20 cellular contexts compared by ENCODE assay signal in genomic region chr2:89767581-89768435, GRCh38.
A peak's percentile ranks its signal among the peaks of the same experiment; 100 is the strongest.
DNase-seq lines count a peak whose midpoint lies in the region; ATAC-seq, FAIRE-seq and TF ChIP-seq lines count a peak whose summit lies in the region.
"Had no signal": no experiment of that assay in that cellular context is flagged by ENCODE, and none has a peak within 500 bp of the region (broad histone marks: within the 10 kb centered on the region; RNA-seq: fewer than 3 reads in every experiment).

No MANE protein-coding gene starts in this region.

- H3K4me1 ChIP-seq in GM12878 (ENCODE audit: control insufficient read depth, insufficient read depth, low read length), result no peaks in the 10 kb centered on the region
- H3K4me1 ChIP-seq in kidney (ENCODE audit: control insufficient read depth in 1 of 2, insufficient read depth in 1 of 2, low read depth in 1 of 2, low read length in 2 of 2), result no peaks in the 10 kb centered on the region
- H3K4me1 ChIP-seq in sigmoid colon, result peaks cover 0 to 9% (median 6%) of the 10 kb centered on the region in 4 donors

- no peak overlapping the region for H3K4me3 Mint-ChIP-seq in stimulated activated memory B cell treated with anti-CD40 and anti-IgM and Interleukin-4, amounts not matched to agents 10 μg/mL and 1 μg/mL and 100 μg/mL, for 72 hours
- H3K4me3 Mint-ChIP-seq: activated CD4-positive, alpha-beta T cell treated with anti-CD3 and anti-CD28 coated beads for 36 hours; activated naive CD4-positive, alpha-beta T cell treated with anti-CD3 and anti-CD28 coated beads, Interleukin-2, amount 10 ng/mL, durations not matched to agents 7 days and 5 days; dendritic cell treated with granulocyte-macrophage colony-stimulating factor and Interleukin-4, amounts not matched to agents 40 ng/mL and 50 ng/mL, for 4 days had no signal

- FAIRE-seq in GM12878 (lab: Jason Lieb, UNC) (no peak), kidney (lab: Jason Lieb, UNC) (no peak), GM12891 (lab: Jason Lieb, UNC) (no peak)
- FAIRE-seq: K562 had no signal

- H3K4me1 Mint-ChIP-seq in stimulated activated memory B cell treated with anti-CD40 and anti-IgM and Interleukin-4, amounts not matched to agents 10 μg/mL and 1 μg/mL and 100 μg/mL, for 72 hours, result peaks cover 5% of the 10 kb centered on the region
- H3K4me1 Mint-ChIP-seq: activated CD4-positive, alpha-beta T cell treated with anti-CD3 and anti-CD28 coated beads for 36 hours; activated naive CD4-positive, alpha-beta T cell treated with anti-CD3 and anti-CD28 coated beads, Interleukin-2, amount 10 ng/mL, durations not matched to agents 7 days and 5 days had no signal

- POLR2A ChIA-PET in GM10248 (lab: Yijun Ruan, JAX), result no interaction called here
- POLR2A ChIA-PET in GM12878 (lab: Charles Lee), result no interaction called here

- WGBS in GM12878 (ENCODE audit: insufficient coverage, insufficient replicate concordance, low lambda C conversion rate, missing lambda C conversion rate), result 37% methylated on average over 55 of the region's 59 CpGs
- 20 to 34% methylated on average over 59 of the region's 59 CpGs for WGBS in sigmoid colon, 2 donors

- H3K27me3 ChIP-seq in GM12878 (replicated peaks in 1 of 2; ENCODE audit: control insufficient read depth in 2 of 2, insufficient read depth in 2 of 2, low read length in 1 of 2) (no peaks in the 10 kb centered on the region), sigmoid colon (peaks cover 14 to 58% (median 28%) of the 10 kb centered on the region in 3 donors)

- TF ChIP-seq POLR2A in GM12878 (IDR thresholded peaks at IDR 0.05; ENCODE audit: low read depth, low read length), result no peak
- TF ChIP-seq POLR2A in sigmoid colon (IDR thresholded peaks at IDR 0.05), result no peak
- TF ChIP-seq POLR2A in GM12891 (IDR thresholded peaks at IDR 0.05; ENCODE audit: low read depth, low read length), result no peak

- in situ Hi-C loops in GM12878 (cut with MboI), result no loop called here

- peak; percentile 6 for DNase-seq in GM10248 (ENCODE audit: extremely low spot score)
- no peak for DNase-seq in GM12878 (ENCODE audit: low read depth, low spot score)
- DNase-seq in kidney, result peak; percentile 74
- peak; percentile 61 for DNase-seq in sigmoid colon
- DNase-seq in GM12891 (ENCODE audit: insufficient read length, low spot score), result no peak
- no peak for DNase-seq in DMS79 (lab: John Stamatoyannopoulos, UW)
- DNase-seq: activated CD4-positive, alpha-beta T cell treated with anti-CD3 and anti-CD28 coated beads for 36 hours; activated CD8-positive, alpha-beta memory T cell treated with anti-CD3 and anti-CD28 coated beads, Interleukin-2, amount 50 U/mL, for 48 hours; activated naive CD4-positive, alpha-beta T cell treated with anti-CD3 and anti-CD28 coated beads, Interleukin-2, amount 10 ng/mL, durations not matched to agents 7 days and 5 days; brain microvascular endothelial cell; kidney glomerular epithelial cell; NCI-H2107; NCI-H69 had no signal

- H3K4me3 ChIP-seq in GM12878, result no peak overlapping the region
- H3K4me3 ChIP-seq in kidney (ENCODE audit: low read length in 2 of 2), result no peak overlapping the region
- peak overlapping the region in 1 of 4 donors; percentile 8 for H3K4me3 ChIP-seq in sigmoid colon
- H3K4me3 ChIP-seq: K562, SK-N-MC had no signal

- RAD21 ChIA-PET in GM12878 (lab: Charles Lee; ENCODE audit: unreplicated experiment), result no interaction called here

- TF ChIP-seq CTCF in GM10248 (IDR thresholded peaks at IDR 0.05; ENCODE audit: control extremely low read depth, extremely low read depth, low read depth, missing control alignments) (no peak), GM12878 (IDR thresholded peaks at IDR 0.05 in 2 of 3, conservative IDR thresholded peaks at IDR 0.05 in 1 of 3; ENCODE audit: control insufficient read depth in 2 of 3, extremely low read depth in 1 of 3, insufficient read depth in 1 of 3, low read depth in 3 of 3, low read length in 3 of 3) (no peak), kidney (IDR thresholded peaks at IDR 0.05; ENCODE audit: borderline replicate concordance, extremely low read depth, insufficient read depth) (no peak), sigmoid colon (IDR thresholded peaks at IDR 0.05) (no peak)

- H3K27me3 Mint-ChIP-seq in stimulated activated memory B cell treated with anti-CD40 and anti-IgM and Interleukin-4, amounts not matched to agents 10 μg/mL and 1 μg/mL and 100 μg/mL, for 72 hours, result peaks cover 50% of the 10 kb centered on the region
- H3K27me3 Mint-ChIP-seq: progenitor cell of endocrine pancreas had no signal

- ATAC-seq in GM12878 (no peak), HG03521 (IDR thresholded peaks at IDR 0.05; ENCODE audit: unreplicated experiment) (no peak)
- no peak for ATAC-seq in stimulated activated memory B cell treated with anti-CD40 and anti-IgM and Interleukin-4, amounts not matched to agents 10 μg/mL and 1 μg/mL and 100 μg/mL, for 72 hours
- ATAC-seq: activated CD4-positive, alpha-beta T cell treated with anti-CD3 and anti-CD28 coated beads for 36 hours; K562 had no signal

- H4K20me1 ChIP-seq in GM12878 (ENCODE audit: control insufficient read depth, insufficient read depth), result no peaks in the 10 kb centered on the region

- TF ChIP-seq EP300 in GM12878 (IDR thresholded peaks at IDR 0.05; ENCODE audit: borderline replicate concordance in 1 of 2, control insufficient read depth in 1 of 2, low read depth in 2 of 2, low read length in 2 of 2), result no peak
- TF ChIP-seq EP300 in sigmoid colon (IDR thresholded peaks at IDR 0.05), result no peak

- H3K9me3 Mint-ChIP-seq in stimulated activated memory B cell treated with anti-CD40 and anti-IgM and Interleukin-4, amounts not matched to agents 10 μg/mL and 1 μg/mL and 100 μg/mL, for 72 hours, result peaks cover 10% of the 10 kb centered on the region

- no peaks in the 10 kb centered on the region for H3K79me2 ChIP-seq in GM12878 (ENCODE audit: control insufficient read depth, insufficient read depth, low read length)

- intact Hi-C loops in GM12878 (cut with micrococcal nuclease; ENCODE audit: unreplicated experiment) (no loop called here), kidney (cut with DNase I) (no loop called here), sigmoid colon (cut with DNase I) (no loop called here)

- H3K4me2 ChIP-seq in GM12878 (ENCODE audit: control insufficient read depth, insufficient read depth), result no peak overlapping the region

- H3K36me3 ChIP-seq in GM12878 (ENCODE audit: control insufficient read depth in 2 of 2, insufficient read depth in 2 of 2, low read length in 1 of 2) (no peaks in the 10 kb centered on the region), kidney (ENCODE audit: control insufficient read depth in 1 of 2, insufficient read depth in 2 of 2, low read length in 2 of 2) (no peaks in the 10 kb centered on the region), sigmoid colon (no peaks in the 10 kb centered on the region)
- H3K36me3 ChIP-seq: brain microvascular endothelial cell had no signal

- no peak overlapping the region for H3K27ac Mint-ChIP-seq in stimulated activated memory B cell treated with anti-CD40 and anti-IgM and Interleukin-4, amounts not matched to agents 10 μg/mL and 1 μg/mL and 100 μg/mL, for 72 hours
- H3K27ac Mint-ChIP-seq: activated CD4-positive, alpha-beta T cell treated with anti-CD3 and anti-CD28 coated beads for 36 hours; activated naive CD4-positive, alpha-beta T cell treated with anti-CD3 and anti-CD28 coated beads, Interleukin-2, amount 10 ng/mL, durations not matched to agents 7 days and 5 days; dendritic cell treated with granulocyte-macrophage colony-stimulating factor and Interleukin-4, amounts not matched to agents 40 ng/mL and 50 ng/mL, for 4 days; progenitor cell of endocrine pancreas had no signal

- no TSS peak for BruUV-seq in GM12878 (replicated peaks; lab: Mats Ljungman, UMichigan)

- SMC1A ChIA-PET in GM12878 (lab: Charles Lee; ENCODE audit: uncharacterized antibody, unreplicated experiment), result no interaction called here

- H2AFZ ChIP-seq in GM12878 (ENCODE audit: control insufficient read depth, low read depth, low read length), result no peak overlapping the region

- H3K9ac ChIP-seq in GM12878 (ENCODE audit: control insufficient read depth, insufficient read depth, low read length), result no peak overlapping the region
- H3K9ac ChIP-seq in kidney (ENCODE audit: low read length in 2 of 2), result no peak overlapping the region

- no peak overlapping the region for H3K27ac ChIP-seq in GM12878 (ENCODE audit: control insufficient read depth, insufficient read depth)
- no peak overlapping the region for H3K27ac ChIP-seq in kidney (ENCODE audit: low read depth in 2 of 2, low read length in 2 of 2)
- H3K27ac ChIP-seq in sigmoid colon, result no peak overlapping the region
- H3K27ac ChIP-seq: brain microvascular endothelial cell, epithelial cell of prostate, SK-N-MC had no signal

- CTCF ChIA-PET in GM10248 (lab: Yijun Ruan, JAX), result no interaction called here
- CTCF ChIA-PET in GM12878 (lab: Yijun Ruan, JAX), result no interaction called here

- no peak for TF ChIP-seq RAD21 in GM12878 (IDR thresholded peaks at IDR 0.05; ENCODE audit: insufficient read depth, low read depth, low read length)

- H3K36me3 Mint-ChIP-seq in stimulated activated memory B cell treated with anti-CD40 and anti-IgM and Interleukin-4, amounts not matched to agents 10 μg/mL and 1 μg/mL and 100 μg/mL, for 72 hours, result no peaks in the 10 kb centered on the region
- H3K36me3 Mint-ChIP-seq: activated naive CD4-positive, alpha-beta T cell treated with anti-CD3 and anti-CD28 coated beads, Interleukin-2, amount 10 ng/mL, durations not matched to agents 7 days and 5 days had no signal

- H3K9me3 ChIP-seq in GM12878 (replicated peaks; ENCODE audit: control insufficient read depth, insufficient read depth, low read length) (no peaks in the 10 kb centered on the region; the same call in 2 of the 3 replicates), kidney (ENCODE audit: control insufficient read depth in 1 of 2, low read length in 2 of 2) (peaks cover under 1 to 2% of the 10 kb centered on the region in 2 donors), sigmoid colon (peaks cover 0 to 4% (median 3%) of the 10 kb centered on the region in 4 donors)

TF ChIP-seq in GM12891, 5 proteins besides CTCF, POLR2A, EP300 and RAD21:
- TF ChIP-seq POU2F2 (IDR thresholded peaks at IDR 0.05; ENCODE audit: low read depth, low read length) (no peak), SPI1 (IDR thresholded peaks at IDR 0.05; ENCODE audit: low read depth, low read length) (no peak), POLR2AphosphoS5 (IDR thresholded peaks at IDR 0.05; ENCODE audit: low read depth, low read length) (no peak), TAF1 (IDR thresholded peaks at IDR 0.05; ENCODE audit: low read depth, low read length) (no peak), PAX5 (IDR thresholded peaks at IDR 0.05; ENCODE audit: insufficient read depth, low read length, severe bottlenecking) (no peak)

Comparison
In these comparisons a context has a peak if more than half of its experiments do, and no peak if none do; other contexts are left out.
1. DNase-seq: peak in GM10248 (single experiment), kidney (single experiment) and sigmoid colon (single experiment); none in GM12878 (single experiment), GM12891 (single experiment) and DMS79 (single experiment).